Comparison of ENCODE assay signal across 8 cellular contexts in genomic region chr2:97011977-97012569, GRCh38. TPM values are rescaled to one million over a fixed set of nuclear protein-coding genes. Genes with fewer than 3 reads are reported as not detected.
DNase-seq lines count a peak whose midpoint lies in the region; ATAC-seq and TF ChIP-seq lines count a peak whose summit lies in the region.

No MANE protein-coding gene starts in this region.

- H3K79me2 ChIP-seq in H9 (ENCODE audit: insufficient read depth, low read length) (no peaks in the 10 kb centered on the region), OCI-LY3 (ENCODE audit: low read length) (no peaks in the 10 kb centered on the region), neural cell (replicated peaks; ENCODE audit: insufficient read depth, low read length) (no peaks in the 10 kb centered on the region)

- no peak for TF ChIP-seq CTCF in Calu3 (IDR thresholded peaks at IDR 0.05; ENCODE audit: unreplicated experiment)
- TF ChIP-seq CTCF in H9 (conservative IDR thresholded peaks at IDR 0.05), result peak; percentile 62
- peak; percentile 47 for TF ChIP-seq CTCF in OCI-LY3 (IDR thresholded peaks at IDR 0.05; ENCODE audit: low read depth, low read length)
- peak in 55 of 56 donors; percentile 28 to 73 (median 57) for TF ChIP-seq CTCF in dorsolateral prefrontal cortex (IDR thresholded peaks at IDR 0.05 in 54 of 56, conservative IDR thresholded peaks at IDR 0.05 in 2 of 56; ENCODE audit: low read depth in 1 of 56, partially characterized antibody in 56 of 56)
- TF ChIP-seq CTCF in neural cell (IDR thresholded peaks at IDR 0.05; ENCODE audit: poor library complexity, severe bottlenecking), result peak; percentile 71

- H2BK5ac ChIP-seq in H9 (ENCODE audit: insufficient read length, low read length), result no peak overlapping the region

- no peaks in the 10 kb centered on the region for H3K9me2 ChIP-seq in neural cell (ENCODE audit: insufficient read depth, low read length)

- H3T11ph ChIP-seq in H9 (ENCODE audit: low read length), result no peak overlapping the region

- H3K23ac ChIP-seq in H9 (ENCODE audit: insufficient read length, low read depth, low read length), result no peak overlapping the region

- H2BK120ac ChIP-seq in H9 (ENCODE audit: low read depth, low read length, poor library complexity, severe bottlenecking), result no peak overlapping the region

- H3K4me1 Mint-ChIP-seq in Calu3 (ENCODE audit: low read depth, unreplicated experiment) (no peaks in the 10 kb centered on the region), H9 (no peaks in the 10 kb centered on the region)

- H2BK12ac ChIP-seq in H9 (ENCODE audit: insufficient read length, low read depth, low read length), result no peak overlapping the region

- no peaks in the 10 kb centered on the region for H4K20me1 ChIP-seq in H9 (ENCODE audit: control insufficient read depth, insufficient read depth, insufficient read length)
- H4K20me1 ChIP-seq in OCI-LY3 (ENCODE audit: insufficient read depth, low read length), result no peaks in the 10 kb centered on the region
- H4K20me1 ChIP-seq in neural cell (ENCODE audit: insufficient read depth), result no peaks in the 10 kb centered on the region

- H3K4me2 ChIP-seq in H9 (ENCODE audit: insufficient read depth, insufficient read length, low read length) (no peak overlapping the region), OCI-LY3 (ENCODE audit: low read length) (no peak overlapping the region), neural cell (ENCODE audit: low read length) (no peak overlapping the region)

- peak; percentile 70 for TF ChIP-seq RAD21 in neural cell (conservative IDR thresholded peaks at IDR 0.05)

- H2BK15ac ChIP-seq in H9 (ENCODE audit: low read depth, low read length), result no peak overlapping the region

- no peak overlapping the region for H3K14ac ChIP-seq in H9 (ENCODE audit: insufficient read depth, low read length)

- no peak overlapping the region for H3K4me3 Mint-ChIP-seq in Calu3 (ENCODE audit: low read depth, unreplicated experiment)
- no peak overlapping the region for H3K4me3 Mint-ChIP-seq in H9

- H3K27me3 ChIP-seq in H9 (ENCODE audit: insufficient read depth, low read length), result no peaks in the 10 kb centered on the region
- peaks cover 18% of the 10 kb centered on the region for H3K27me3 ChIP-seq in OCI-LY3 (ENCODE audit: low read depth, low read length)
- H3K27me3 ChIP-seq in dorsolateral prefrontal cortex, result peaks cover 0 to 2% (median 0%) of the 10 kb centered on the region in 45 donors
- no peaks in the 10 kb centered on the region for H3K27me3 ChIP-seq in neural cell (ENCODE audit: insufficient read depth, low read depth, low read length)

- H3K27ac ChIP-seq in H9 (ENCODE audit: insufficient read length, low read depth, low read length) (no peak overlapping the region), OCI-LY3 (ENCODE audit: low read length) (no peak overlapping the region), dorsolateral prefrontal cortex (no peak overlapping the region), neural cell (ENCODE audit: low read length) (no peak overlapping the region)

- no peak overlapping the region for H4K5ac ChIP-seq in H9 (ENCODE audit: insufficient read length, low read depth, low read length)

- no peak overlapping the region for H3K56ac ChIP-seq in H9 (ENCODE audit: insufficient read length, low read depth, low read length)

- H3K9ac ChIP-seq in H9 (ENCODE audit: extremely low read depth, insufficient read length, low read length) (no peak overlapping the region), OCI-LY3 (ENCODE audit: low read length) (no peak overlapping the region), neural cell (ENCODE audit: low read length) (no peak overlapping the region)

- H3F3A ChIP-seq in neural cell (ENCODE audit: insufficient read depth, low read length, poor library complexity, severe bottlenecking), result no peaks in the 10 kb centered on the region

- H3K9me3 Mint-ChIP-seq in Calu3 (ENCODE audit: low read depth, unreplicated experiment) (no peaks in the 10 kb centered on the region), H9 (peaks cover 0 to 2% of the 10 kb centered on the region in 2 experiments; a peak in 1 of 5 replicates)

- no peak overlapping the region for H2BK20ac ChIP-seq in H9 (ENCODE audit: low read depth, low read length, poor library complexity, severe bottlenecking)

- no peak for ATAC-seq in GM18505 (IDR thresholded peaks at IDR 0.05; ENCODE audit: unreplicated experiment)
- no peak for ATAC-seq in GM19023 (IDR thresholded peaks at IDR 0.05; ENCODE audit: unreplicated experiment)

- intact Hi-C loops in Calu3 (cut with micrococcal nuclease; ENCODE audit: unreplicated experiment), result loop anchor here (5.0 kb wide), 1 partner anchor 100 kb away; the partner anchor contains the start of gene ANKRD36
- intact Hi-C loops in dorsolateral prefrontal cortex (cut with DNase I), result loop anchor here in 1 of 2 donors (10.0 kb wide), 1 partner anchor 83 kb away; the partner anchor contains the start of gene FAHD2B

- no peaks in the 10 kb centered on the region for H3K23me2 ChIP-seq in H9 (ENCODE audit: insufficient read length, low read depth, low read length, poor library complexity, severe bottlenecking)

- no CpG with 5 or more reads among the region's 4 CpGs for WGBS in H9 (ENCODE audit: extremely low coverage, insufficient read length, low lambda C conversion rate)

- peaks cover 62% of the 10 kb centered on the region for H3K27me3 Mint-ChIP-seq in Calu3 (ENCODE audit: unreplicated experiment)
- peaks cover 14% of the 10 kb centered on the region; the same call in 1 of the 2 replicates for H3K27me3 Mint-ChIP-seq in H9 (ENCODE audit: low read depth)

- no peaks in the 10 kb centered on the region for H3K36me3 Mint-ChIP-seq in Calu3 (ENCODE audit: insufficient read depth, unreplicated experiment)
- no peaks in the 10 kb centered on the region for H3K36me3 Mint-ChIP-seq in H9 (ENCODE audit: insufficient read depth in 1 of 3, low read depth in 3 of 3)

- H3K4ac ChIP-seq in H9 (ENCODE audit: low read depth, low read length), result no peak overlapping the region

- H3K18ac ChIP-seq in H9 (ENCODE audit: insufficient read length, low read depth, low read length), result no peak overlapping the region

- H2AFZ ChIP-seq in H9 (ENCODE audit: low read length) (no peak overlapping the region), OCI-LY3 (ENCODE audit: low read depth, low read length) (no peak overlapping the region), neural cell (ENCODE audit: low read depth, low read length) (no peak overlapping the region)

- CTCF ChIA-PET in Calu3 (lab: Charles Lee), result interaction anchor here (1.7 kb wide), 1 partner anchor 100 kb away, joined by 6 read pairs; no protein-coding TSS in a partner anchor

- no peak for TF ChIP-seq POLR2A in GM18505 (IDR thresholded peaks at IDR 0.05; ENCODE audit: borderline replicate concordance, extremely low read depth, insufficient read depth, insufficient read length)

- H3K27ac Mint-ChIP-seq in Calu3 (ENCODE audit: unreplicated experiment) (no peak overlapping the region), H9 (no peak overlapping the region)

- H3K4me1 ChIP-seq in H9 (ENCODE audit: insufficient read depth, low read length) (no peaks in the 10 kb centered on the region), OCI-LY3 (ENCODE audit: low read length) (no peaks in the 10 kb centered on the region)

- H3K4me3 ChIP-seq in OCI-LY3 (ENCODE audit: low read length) (no peak overlapping the region), dorsolateral prefrontal cortex (no peak overlapping the region), neural cell (ENCODE audit: low read length) (no peak overlapping the region)

- no peak overlapping the region for H4K8ac ChIP-seq in H9 (replicated peaks; ENCODE audit: insufficient read length, low read depth, low read length)

- H3K36me3 ChIP-seq in OCI-LY3 (replicated peaks; ENCODE audit: low read depth, low read length), result no peaks in the 10 kb centered on the region
- H3K36me3 ChIP-seq in neural cell (ENCODE audit: insufficient read depth, low read length), result no peaks in the 10 kb centered on the region

- no peak overlapping the region for H4K91ac ChIP-seq in H9 (ENCODE audit: insufficient read length, low read depth, low read length)

- no peaks in the 10 kb centered on the region for H3K9me3 ChIP-seq in H9 (ENCODE audit: control insufficient read depth, low read depth, low read length)
- H3K9me3 ChIP-seq in OCI-LY3 (ENCODE audit: insufficient read depth, low read length), result no peaks in the 10 kb centered on the region
- no peaks in the 10 kb centered on the region for H3K9me3 ChIP-seq in neural cell (ENCODE audit: low read length)

- DNase-seq in Calu3 (peak; percentile 14), H9 (no peak), dorsolateral prefrontal cortex (peak in 1 of 10 donors; percentile 16), GOT3 (lab: John Stamatoyannopoulos, UW) (no peak)

- TF ChIP-seq EP300 in neural cell (conservative IDR thresholded peaks at IDR 0.05; ENCODE audit: poor library complexity, severe bottlenecking), result no peak

- H2AK5ac ChIP-seq in H9 (ENCODE audit: insufficient read length, low read length), result no peak overlapping the region

- no peaks in the 10 kb centered on the region for H3K79me1 ChIP-seq in H9 (ENCODE audit: insufficient read depth, low read depth, low read length, poor library complexity, severe bottlenecking)

- BruUV-seq in Calu3 (replicated peaks; lab: Mats Ljungman, UMichigan), result no TSS peak

RNA-seq across cellular contexts. Expression of gene FAM178B, which starts 25.7 kb away (rescaled TPM):
- total RNA-seq in Calu3 (2022), result not detected in 2 replicates
- 0.24 and 0.39 TPM in 2 replicates for total RNA-seq in H9 (2021)
- 10 to 100 TPM in 40 of 120 experiments, 1 to 10 TPM in 80; 1.5 to 44.2 (median 8.0) TPM for total RNA-seq in dorsolateral prefrontal cortex
- polyA plus RNA-seq in neural cell, result 0.45 TPM in 1 of 2 replicates, not detected in the other
- polyA minus RNA-seq in neural cell, result not detected in 2 replicates
